8 cellular contexts compared by ENCODE assay signal in the genomic region with DNA sequence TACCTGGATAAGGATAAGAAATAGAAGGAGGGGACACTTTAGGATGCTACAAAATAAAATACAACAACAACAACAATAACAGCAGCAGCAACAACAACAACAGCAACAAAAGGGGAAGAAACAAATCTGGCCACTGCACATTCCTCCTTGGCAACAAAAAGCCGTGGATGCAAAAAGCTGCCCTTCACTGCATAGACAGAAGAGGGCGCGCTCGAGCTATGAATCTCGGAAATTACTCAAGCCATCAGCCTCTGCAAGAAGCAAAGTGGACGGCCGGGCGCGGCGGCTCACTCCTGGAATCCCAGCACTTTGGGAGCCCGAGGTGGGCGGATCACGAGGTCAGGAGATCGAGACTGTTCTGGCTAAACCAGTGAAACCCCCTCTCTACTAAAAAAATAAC. TPM values are rescaled to one million over a fixed set of nuclear protein-coding genes. Genes with fewer than 3 reads are reported as not detected.
DNase-seq lines count a peak whose midpoint lies in the region; ATAC-seq and TF ChIP-seq lines count a peak whose summit lies in the region.
"Not testable (repeated sequence)": the region's sequence is repeated elsewhere in the genome, so short reads cannot be mapped to it uniquely, and the experiment has no call there.

No MANE protein-coding gene starts in this region.

- CTCF ChIA-PET in activated B cell treated with CpG ODN at 0.5 μM for 24 hours (lab: Charles Lee); MCF 10A (lab: Yijun Ruan, JAX): not testable (repeated sequence)

- BruUV-seq in MCF 10A (replicated peaks; lab: Mats Ljungman, UMichigan), result not testable (repeated sequence)

- not testable (repeated sequence) for TF ChIP-seq POLR2A in tibial nerve (IDR thresholded peaks at IDR 0.05)

- TF ChIP-seq CTCF in GM13977 (IDR thresholded peaks at IDR 0.05; ENCODE audit: extremely low read depth, insufficient read depth, missing control alignments), result peak; percentile 44
- not testable (repeated sequence) for TF ChIP-seq CTCF in activated B cell treated with CpG ODN at 0.5 μM for 24 hours (IDR thresholded peaks at IDR 0.05)
- peak; percentile 66 for TF ChIP-seq CTCF in MCF 10A (IDR thresholded peaks at IDR 0.05; ENCODE audit: unreplicated experiment)
- TF ChIP-seq CTCF in tibial nerve (IDR thresholded peaks at IDR 0.05), result peak in 3 of 5 experiments; percentile 52 to 68 (median 61)

- H3K27ac Mint-ChIP-seq in activated B cell treated with CpG ODN at 0.5 μM for 24 hours; MCF 10A (ENCODE audit: low read depth, unreplicated experiment): not testable (repeated sequence)

- H3K27me3 Mint-ChIP-seq in activated B cell treated with CpG ODN at 0.5 μM for 24 hours; MCF 10A (ENCODE audit: insufficient read depth, unreplicated experiment): not testable (repeated sequence)

- POLR2A ChIA-PET in activated B cell treated with CpG ODN at 0.5 μM for 24 hours (lab: Charles Lee); MCF 10A (lab: Yijun Ruan, JAX): not testable (repeated sequence)

- not testable (repeated sequence) for H3K9me3 ChIP-seq in tibial nerve

- not testable (repeated sequence) for DNase-seq in GM13977 (ENCODE audit: low spot score); MCF 10A (ENCODE audit: unreplicated experiment)
- DNase-seq in activated B cell treated with CpG ODN at 0.5 μM for 24 hours (peak; percentile 56), activated T-cell treated with anti-CD3 and anti-CD28 coated beads for 48 hours (ENCODE audit: low read depth) (peak; percentile 68), left lobe of liver (ENCODE audit: low spot score) (peak; percentile 76), posterior cingulate gyrus (peak; percentile 57 to 97 (median 86)), tibial nerve (ENCODE audit: low spot score in 2 of 2) (peak; percentile 83 to 92)
- peak; percentile 36 to 60 (median 38) for DNase-seq in stimulated activated CD4-positive, alpha-beta T cell treated with anti-CD3 and anti-CD28 coated beads, TNF-alpha, amount 100 ng/mL, for 4 hours (ENCODE audit: low read depth in 3 of 3)

- not testable (repeated sequence) for H3K4me1 ChIP-seq in tibial nerve

- in situ Hi-C loops in GM13977 (cut with MboI; ENCODE audit: low pct_unique_long_range_greater_than_20kb, low sequenced_read_pairs, unreplicated experiment), result not testable (repeated sequence)

- not testable (repeated sequence) for H3K36me3 Mint-ChIP-seq in activated B cell treated with CpG ODN at 0.5 μM for 24 hours (ENCODE audit: low read depth); MCF 10A (ENCODE audit: insufficient read depth, unreplicated experiment)

- intact Hi-C loops in activated B cell treated with CpG ODN at 0.5 μM for 24 hours (cut with micrococcal nuclease); MCF 10A (cut with micrococcal nuclease); posterior cingulate gyrus (cut with DNase I): not testable (repeated sequence)

- WGBS in tibial nerve, 2 donors, result 1 to 4% methylated on average over 5 to 7 of the region's 14 CpGs

- H3K36me3 ChIP-seq in tibial nerve, result not testable (repeated sequence)

- not testable (repeated sequence) for H3K9me3 Mint-ChIP-seq in activated B cell treated with CpG ODN at 0.5 μM for 24 hours; MCF 10A (ENCODE audit: unreplicated experiment)

- H3K4me3 ChIP-seq in tibial nerve, result not testable (repeated sequence)

- not testable (repeated sequence) for H3K27me3 ChIP-seq in tibial nerve

- H3K27ac ChIP-seq in tibial nerve, result not testable (repeated sequence)

- H3K4me1 Mint-ChIP-seq in activated B cell treated with CpG ODN at 0.5 μM for 24 hours; MCF 10A (ENCODE audit: insufficient read depth, unreplicated experiment): not testable (repeated sequence)

- ATAC-seq in activated B cell treated with CpG ODN at 0.5 μM for 24 hours (ENCODE audit: low read depth); left lobe of liver: not testable (repeated sequence)

- H3K4me3 Mint-ChIP-seq in activated B cell treated with CpG ODN at 0.5 μM for 24 hours; MCF 10A (ENCODE audit: unreplicated experiment): not testable (repeated sequence)

- TF ChIP-seq EP300 in tibial nerve (IDR thresholded peaks at IDR 0.05), result not testable (repeated sequence)

RNA-seq across cellular contexts. Expression of gene SULT2A1, which starts 23.2 kb away (rescaled TPM):
- total RNA-seq in activated B cell treated with CpG ODN at 0.5 μM for 24 hours (not detected in 2 replicates), MCF 10A (2022) (not detected in 2 replicates), left lobe of liver (347 TPM), tibial nerve (not detected)

RNA-seq across cellular contexts. Expression of gene TPRX2, which starts 50.3 kb away (rescaled TPM):
- not detected in 2 replicates for total RNA-seq in activated B cell treated with CpG ODN at 0.5 μM for 24 hours
- total RNA-seq in MCF 10A (2022), result not detected in 2 replicates
- not detected for total RNA-seq in left lobe of liver
- total RNA-seq in tibial nerve, result not detected

Comparison
In these comparisons a context has a peak if more than half of its experiments do, and no peak if none do; other contexts are left out.
1. RNA of gene SULT2A1, which starts 23.2 kb away (total RNA-seq): 347 TPM in left lobe of liver (single experiment); not detected in activated B cell treated with CpG ODN at 0.5 μM for 24 hours, not detected in MCF 10A and not detected in tibial nerve; every median in the first group is over 100 times any median in the second.